Comparison of ENCODE assay signal across 10 cellular contexts in genomic region chr6:11213305-11214106, GRCh38. TPM values are rescaled to one million over a fixed set of nuclear protein-coding genes. Genes with fewer than 3 reads are reported as not detected.
DNase-seq lines count a peak whose midpoint lies in the region; ATAC-seq and TF ChIP-seq lines count a peak whose summit lies in the region.
"Had no signal": no experiment of that assay in that cellular context is flagged by ENCODE, and none has a peak within 500 bp of the region (broad histone marks: within the 10 kb centered on the region; RNA-seq: fewer than 3 reads in every experiment).

No MANE protein-coding gene starts in this region.

- H3K9me2 ChIP-seq in SK-N-SH = no peaks in the 10 kb centered on the region

- no peak overlapping the region for H2AFZ ChIP-seq in SK-N-SH (ENCODE audit: low read depth)

- H3K27ac ChIP-seq in SK-N-SH (ENCODE audit: low read depth in 2 of 2, low read length in 1 of 2) (peak overlapping the region; percentile 76 to 91; a peak in 3 of 4 replicates), tibial artery (peak overlapping the region; percentile 80 to 84), A673 (ENCODE audit: low read depth, low read length, poor library complexity, severe bottlenecking) (no peak overlapping the region)

- H3K9ac ChIP-seq in SK-N-SH = no peak overlapping the region

- no peaks in the 10 kb centered on the region for H3K27me3 Mint-ChIP-seq in effector memory CD8-positive, alpha-beta T cell
- no peaks in the 10 kb centered on the region for H3K27me3 Mint-ChIP-seq in mesothelial cell of epicardium (ENCODE audit: low read depth)
- H3K27me3 Mint-ChIP-seq: stimulated activated naive B cell treated with anti-CD40 and anti-IgM and Interleukin-4, amounts not matched to agents 10 μg/mL and 1 μg/mL and 100 μg/mL, for 72 hours had no signal

- no peak for DNase-seq in SK-N-SH
- no peak for DNase-seq in effector memory CD8-positive, alpha-beta T cell
- DNase-seq in mesothelial cell of epicardium (ENCODE audit: low spot score in 2 of 2, unreplicated experiment in 2 of 2) = no peak
- DNase-seq in tibial artery = no peak
- DNase-seq in GM10266 (ENCODE audit: extremely low spot score) = no peak
- DNase-seq in mucosa of descending colon = no peak
- DNase-seq in central memory CD4-positive, alpha-beta T cell = no peak
- no peak for DNase-seq in A673 (ENCODE audit: low spot score)
- DNase-seq: stimulated activated naive B cell treated with anti-CD40 and anti-IgM and Interleukin-4, amounts not matched to agents 10 μg/mL and 1 μg/mL and 100 μg/mL, for 72 hours had no signal

- BruUV-seq in A673 (replicated peaks; lab: Mats Ljungman, UMichigan) = no TSS peak

- no peaks in the 10 kb centered on the region for H4K20me1 ChIP-seq in SK-N-SH (ENCODE audit: insufficient read depth)

- peaks cover 32% of the 10 kb centered on the region for H3K36me3 Mint-ChIP-seq in effector memory CD8-positive, alpha-beta T cell (ENCODE audit: insufficient read depth)
- peaks cover 11% of the 10 kb centered on the region for H3K36me3 Mint-ChIP-seq in mesothelial cell of epicardium

- no peak overlapping the region for H3K4me3 Mint-ChIP-seq in effector memory CD8-positive, alpha-beta T cell
- H3K4me3 Mint-ChIP-seq in mesothelial cell of epicardium = no peak overlapping the region
- H3K4me3 Mint-ChIP-seq: stimulated activated naive B cell treated with anti-CD40 and anti-IgM and Interleukin-4, amounts not matched to agents 10 μg/mL and 1 μg/mL and 100 μg/mL, for 72 hours; WTC11 had no signal

- POLR2A ChIA-PET in SK-N-SH (lab: Yijun Ruan, JAX) = no interaction called here
- POLR2A ChIA-PET in A673 (lab: Charles Lee; ENCODE audit: low non-redundant PET) = no interaction called here

- no peaks in the 10 kb centered on the region for H3K9me3 Mint-ChIP-seq in effector memory CD8-positive, alpha-beta T cell
- no peaks in the 10 kb centered on the region for H3K9me3 Mint-ChIP-seq in mesothelial cell of epicardium
- H3K9me3 Mint-ChIP-seq: stimulated activated naive B cell treated with anti-CD40 and anti-IgM and Interleukin-4, amounts not matched to agents 10 μg/mL and 1 μg/mL and 100 μg/mL, for 72 hours; WTC11 had no signal

- no peak for TF ChIP-seq EP300 in SK-N-SH (IDR thresholded peaks at IDR 0.05; ENCODE audit: borderline replicate concordance in 1 of 2, low read depth in 1 of 2, low read length in 1 of 2)

- intact Hi-C loops in tibial artery (cut with DNase I; ENCODE audit: low total_unique reads) (no loop called here), mucosa of descending colon (cut with DNase I, micrococcal nuclease) (no loop called here), A673 (cut with micrococcal nuclease; ENCODE audit: unreplicated experiment) (no loop called here)

- H3K36me3 ChIP-seq in SK-N-SH (replicated peaks in 1 of 2; ENCODE audit: control insufficient read depth in 1 of 2, insufficient read depth in 2 of 2, low read length in 1 of 2) = peaks cover 8 to 31% of the 10 kb centered on the region in 2 experiments
- H3K36me3 ChIP-seq in tibial artery = peaks cover 0 to 13% (median 0%) of the 10 kb centered on the region in 3 donors
- H3K36me3 ChIP-seq in mucosa of descending colon (ENCODE audit: low read depth) = no peaks in the 10 kb centered on the region
- H3K36me3 ChIP-seq in A673 (ENCODE audit: insufficient read depth, low read length, poor library complexity, severe bottlenecking) = no peaks in the 10 kb centered on the region

- H3K27me3 ChIP-seq in SK-N-SH (ENCODE audit: insufficient read depth) (no peaks in the 10 kb centered on the region), tibial artery (no peaks in the 10 kb centered on the region), A673 (replicated peaks; ENCODE audit: insufficient read depth, low read depth, low read length, poor library complexity) (no peaks in the 10 kb centered on the region)

- H3K4me1 Mint-ChIP-seq in effector memory CD8-positive, alpha-beta T cell (ENCODE audit: low read depth in 2 of 2) = peaks cover 38 to 63% of the 10 kb centered on the region in 2 donors
- peaks cover 71% of the 10 kb centered on the region for H3K4me1 Mint-ChIP-seq in mesothelial cell of epicardium

- TF ChIP-seq CTCF in SK-N-SH (IDR thresholded peaks at IDR 0.05) (no peak), mesothelial cell of epicardium (IDR thresholded peaks at IDR 0.05; ENCODE audit: unreplicated experiment) (no peak), tibial artery (IDR thresholded peaks at IDR 0.05) (no peak), GM10266 (IDR thresholded peaks at IDR 0.05; ENCODE audit: control insufficient read depth, insufficient read depth, low read depth, missing control alignments) (no peak), mucosa of descending colon (IDR thresholded peaks at IDR 0.05) (no peak), A673 (conservative IDR thresholded peaks at IDR 0.05; ENCODE audit: low read depth, low read length) (no peak)

- no peak for TF ChIP-seq RAD21 in SK-N-SH (IDR thresholded peaks at IDR 0.05; ENCODE audit: low read length)

- H3K4me1 ChIP-seq in SK-N-SH (ENCODE audit: control insufficient read depth in 1 of 2, insufficient read depth in 2 of 2, low read depth in 1 of 2, low read length in 1 of 2) (peaks cover 70 to 77% of the 10 kb centered on the region in 2 experiments; a peak in 3 of 4 replicates), tibial artery (peaks cover 3 to 100% (median 91%) of the 10 kb centered on the region in 4 donors), mucosa of descending colon (ENCODE audit: low read depth) (peaks cover 42% of the 10 kb centered on the region), A673 (ENCODE audit: insufficient read depth, low read length, poor library complexity, severe bottlenecking) (peaks cover 50% of the 10 kb centered on the region)

- H3K27ac Mint-ChIP-seq in effector memory CD8-positive, alpha-beta T cell = peak overlapping the region; percentile 61 to 72
- H3K27ac Mint-ChIP-seq in mesothelial cell of epicardium = peak overlapping the region; percentile 19
- H3K27ac Mint-ChIP-seq: stimulated activated naive B cell treated with anti-CD40 and anti-IgM and Interleukin-4, amounts not matched to agents 10 μg/mL and 1 μg/mL and 100 μg/mL, for 72 hours; WTC11 had no signal

- H3K4me3 ChIP-seq in SK-N-SH (ENCODE audit: low read depth in 2 of 2, low read length in 1 of 2) (no peak overlapping the region; a peak in 1 of 4 replicates), tibial artery (no peak overlapping the region), mucosa of descending colon (no peak overlapping the region), A673 (ENCODE audit: low read depth, low read length, poor library complexity, severe bottlenecking) (no peak overlapping the region)

- 94% methylated on average over 12 of the region's 14 CpGs for WGBS in SK-N-SH (ENCODE audit: low lambda C conversion rate)

- no peak overlapping the region for H3K4me2 ChIP-seq in SK-N-SH

- ATAC-seq in effector memory CD8-positive, alpha-beta T cell (replicated peaks) = no peak
- no peak for ATAC-seq in mucosa of descending colon
- ATAC-seq: stimulated activated naive B cell treated with anti-CD40 and anti-IgM and Interleukin-4, amounts not matched to agents 10 μg/mL and 1 μg/mL and 100 μg/mL, for 72 hours; WTC11 had no signal

- H3K9me3 ChIP-seq in SK-N-SH = no peaks in the 10 kb centered on the region
- no peaks in the 10 kb centered on the region for H3K9me3 ChIP-seq in tibial artery
- no peaks in the 10 kb centered on the region for H3K9me3 ChIP-seq in mucosa of descending colon
- no peaks in the 10 kb centered on the region for H3K9me3 ChIP-seq in A673 (ENCODE audit: low read depth, low read length, poor library complexity, severe bottlenecking)

- CTCF ChIA-PET in SK-N-SH (lab: Yijun Ruan, JAX) = interaction anchor here (0.9 to 2.1 kb wide), 4 partner anchors 8 to 282 kb away, joined by 3 to 5 read pairs (median 4); no protein-coding TSS in a partner anchor
- CTCF ChIA-PET in A673 (lab: Charles Lee) = no interaction called here

- H3F3A ChIP-seq in SK-N-SH (replicated peaks; ENCODE audit: insufficient read depth) = peaks cover 38% of the 10 kb centered on the region

- peaks cover 83% of the 10 kb centered on the region for H3K79me2 ChIP-seq in SK-N-SH (ENCODE audit: insufficient read depth)

TF ChIP-seq in SK-N-SH, 30 proteins besides CTCF, POLR2A, EP300 and RAD21:
- TF ChIP-seq MAX (IDR thresholded peaks at IDR 0.05; ENCODE audit: low read depth) = no peak
- peak; percentile 28; the same call in 1 of the 2 replicates for TF ChIP-seq TCF12 (IDR thresholded peaks at IDR 0.05)
- no peak for TF ChIP-seq GABPA (IDR thresholded peaks at IDR 0.05; ENCODE audit: low read depth)
- no peak for TF ChIP-seq MEF2A (IDR thresholded peaks at IDR 0.05; ENCODE audit: borderline replicate concordance, low read depth)
- no peak for TF ChIP-seq POLR2AphosphoS5 (IDR thresholded peaks at IDR 0.05; ENCODE audit: low read depth, low read length)

RNA-seq across cellular contexts. Expression of gene NEDD9, which starts 19.0 kb away (rescaled TPM):
- 7.4 and 9.9 TPM in 2 replicates for polyA plus RNA-seq in SK-N-SH (2012; rRNA removed)
- 6.1 and 6.8 TPM in 2 replicates for polyA plus RNA-seq in SK-N-SH (2012; cell fraction: cytosol; rRNA removed)
- 12.2 and 22.1 TPM in 2 replicates for polyA plus RNA-seq in SK-N-SH (2012; cell fraction: nucleus; rRNA removed)
- total RNA-seq in mesothelial cell of epicardium = 25.5 to 28.6 TPM (median 27.4 TPM) in 3 replicates
- total RNA-seq in mucosa of descending colon = 10 to 100 TPM; 41.4 to 66.6 (median 62.1) TPM
- 5.6 and 6.6 TPM in 2 replicates for total RNA-seq in A673 (2021)
